8 cellular contexts compared by ENCODE assay signal in the genomic region with DNA sequence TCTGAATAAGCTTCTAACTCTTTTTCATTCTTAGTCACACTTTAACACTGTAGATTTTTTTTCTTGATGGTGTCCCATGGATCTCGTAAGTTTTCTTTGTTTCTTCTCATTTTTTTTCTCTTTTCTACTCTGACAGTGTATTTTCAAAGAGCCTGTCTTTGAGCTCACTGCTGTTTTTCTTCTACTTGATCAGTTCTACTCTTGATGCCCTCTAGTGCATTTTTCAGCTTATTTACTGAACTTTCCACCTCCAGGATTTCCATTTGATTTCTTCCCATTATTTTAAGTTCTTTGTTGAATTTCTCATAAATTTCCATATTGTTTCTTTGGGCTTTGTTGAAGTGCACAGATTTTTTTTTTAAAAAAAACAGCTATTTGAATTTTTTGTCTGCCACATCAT.
"Had no signal": no experiment of that assay in that cellular context is flagged by ENCODE, and none has a peak within 500 bp of the region (broad histone marks: within the 10 kb centered on the region; RNA-seq: fewer than 3 reads in every experiment).

No MANE protein-coding gene starts in this region.

- H3K4me3 ChIP-seq: GM12878 had no signal

- ATAC-seq: GM12878 had no signal

- FAIRE-seq: G401.6, GM12878, GM12891, GM12892, GM18507, GM19239 had no signal

- DNase-seq: GDM1, GF-D8 had no signal
